Comparison of ENCODE assay signal across 1 cellular context in genomic region chr16:2203119-2203688, GRCh38.
TF ChIP-seq lines count a peak whose summit lies in the region.

No MANE protein-coding gene starts in this region.

TF ChIP-seq in HEK293, 187 proteins besides CTCF, POLR2A, EP300 and RAD21:
- TF ChIP-seq ZNF133 (tag by site-specific recombination; IDR thresholded peaks at IDR 0.05), result peak; percentile 99
- peak; percentile 90 for TF ChIP-seq ZNF394 (tag by site-specific recombination; IDR thresholded peaks at IDR 0.05; ENCODE audit: borderline replicate concordance)
- peak; percentile 49; the same call in 1 of the 2 replicates for TF ChIP-seq ZNF639 (tag by site-specific recombination; IDR thresholded peaks at IDR 0.05)
- peak; percentile 56; the same call in 1 of the 2 replicates for TF ChIP-seq ZBTB8A (tag by site-specific recombination; IDR thresholded peaks at IDR 0.05)
- peak; percentile 63 for TF ChIP-seq ZBTB11 (tag by site-specific recombination; conservative IDR thresholded peaks at IDR 0.05; ENCODE audit: low read depth)
- TF ChIP-seq ZNF560 (tag by site-specific recombination; IDR thresholded peaks at IDR 0.05; ENCODE audit: borderline replicate concordance), result peak; percentile 62; the same call in 1 of the 2 replicates
- TF ChIP-seq ZNF404 (tag by site-specific recombination; IDR thresholded peaks at IDR 0.05), result 0 out of 2 replicates have a peak, but pooled peaks have one; percentile 37
- TF ChIP-seq ZNF664 (tag by site-specific recombination; IDR thresholded peaks at IDR 0.05), result peak; percentile 56
- TF ChIP-seq ZNF426 (tag by site-specific recombination; IDR thresholded peaks at IDR 0.05), result peak; percentile 77
- TF ChIP-seq ZNF623 (tag by site-specific recombination; IDR thresholded peaks at IDR 0.05), result peak; percentile 73
- peak; percentile 21; the same call in 1 of the 2 replicates for TF ChIP-seq ZNF140 (tag by site-specific recombination; IDR thresholded peaks at IDR 0.05)
- peak; percentile 69; the same call in 1 of the 2 replicates for TF ChIP-seq ZNF202 (tag by site-specific recombination; IDR thresholded peaks at IDR 0.05; ENCODE audit: borderline replicate concordance)
- peak; percentile 72 for TF ChIP-seq ZNF558 (tag by site-specific recombination; IDR thresholded peaks at IDR 0.05)
- peak; percentile 30; the same call in 1 of the 2 replicates for TF ChIP-seq ZNF791 (tag by site-specific recombination; IDR thresholded peaks at IDR 0.05)
- 0 out of 2 replicates have a peak, but pooled peaks have one; percentile 22 for TF ChIP-seq ZNF292 (tag by site-specific recombination; IDR thresholded peaks at IDR 0.05; ENCODE audit: borderline replicate concordance, low read depth)
- 0 out of 2 replicates have a peak, but pooled peaks have one; percentile 21 for TF ChIP-seq ZNF580 (tag by site-specific recombination; IDR thresholded peaks at IDR 0.05)
- TF ChIP-seq ZNF518A (tag by site-specific recombination; conservative IDR thresholded peaks at IDR 0.05; ENCODE audit: low read depth), result peak; percentile 78
- 0 out of 2 replicates have a peak, but pooled peaks have one; percentile 28 for TF ChIP-seq ZFP37 (tag by site-specific recombination; IDR thresholded peaks at IDR 0.05)
- TF ChIP-seq ZNF433 (tag by site-specific recombination; IDR thresholded peaks at IDR 0.05; ENCODE audit: low read depth), result peak; percentile 67
- 0 out of 2 replicates have a peak, but pooled peaks have one; percentile 33 for TF ChIP-seq ZNF19 (tag by site-specific recombination; IDR thresholded peaks at IDR 0.05; ENCODE audit: low read depth)
- TF ChIP-seq ZNF654 (tag by site-specific recombination; IDR thresholded peaks at IDR 0.05; ENCODE audit: low read depth), result 0 out of 2 replicates have a peak, but pooled peaks have one; percentile 21
- TF ChIP-seq ZNF266 (tag by site-specific recombination; IDR thresholded peaks at IDR 0.05; ENCODE audit: low read depth), result peak; percentile 67; the same call in 1 of the 2 replicates
- peak; percentile 47; the same call in 1 of the 2 replicates for TF ChIP-seq ZXDB (tag by site-specific recombination; IDR thresholded peaks at IDR 0.05)
